In genomic region chr3:194141415-194142155, GRCh38 we compare ENCODE assay signal across 8 cellular contexts. TPM values are rescaled to one million over a fixed set of nuclear protein-coding genes. Genes with fewer than 3 reads are reported as not detected.
DNase-seq lines count a peak whose midpoint lies in the region; ATAC-seq and TF ChIP-seq lines count a peak whose summit lies in the region.

No MANE protein-coding gene starts in this region.

- CTCF ChIA-PET in GM10248 (lab: Yijun Ruan, JAX), result interaction anchor here (0.9 to 4.5 kb wide), 2 partner anchors 174 to 360 kb away, joined by 3 to 22 read pairs; no protein-coding TSS in a partner anchor
- CTCF ChIA-PET in activated B cell treated with CpG ODN at 0.5 μM for 24 hours (lab: Charles Lee), result interaction anchor here (1.2 to 7.2 kb wide), 3 partner anchors 35 to 361 kb away, joined by 3 to 77 read pairs (median 12); no protein-coding TSS in a partner anchor

- TF ChIP-seq CTCF in GM10248 (IDR thresholded peaks at IDR 0.05; ENCODE audit: control extremely low read depth, extremely low read depth, low read depth, missing control alignments) (no peak), activated B cell treated with CpG ODN at 0.5 μM for 24 hours (IDR thresholded peaks at IDR 0.05) (no peak)

- peaks cover 6% of the 10 kb centered on the region for H3K27me3 Mint-ChIP-seq in activated B cell treated with CpG ODN at 0.5 μM for 24 hours
- H3K27me3 Mint-ChIP-seq in central memory CD8-positive, alpha-beta T cell, result peaks cover 60% of the 10 kb centered on the region

- peak overlapping the region; percentile 76 for H3K4me3 Mint-ChIP-seq in activated B cell treated with CpG ODN at 0.5 μM for 24 hours
- peak overlapping the region; percentile 56 for H3K4me3 Mint-ChIP-seq in central memory CD8-positive, alpha-beta T cell

- ATAC-seq in HG02610 (IDR thresholded peaks at IDR 0.05; ENCODE audit: unreplicated experiment) (peak; percentile 34), activated B cell treated with CpG ODN at 0.5 μM for 24 hours (ENCODE audit: low read depth) (peak; percentile 27)
- ATAC-seq in central memory CD8-positive, alpha-beta T cell (replicated peaks; ENCODE audit: extremely low read depth, poor library complexity, severe bottlenecking), result peak; percentile 50

- intact Hi-C loops in activated B cell treated with CpG ODN at 0.5 μM for 24 hours (cut with micrococcal nuclease), result no loop called here

- POLR2A ChIA-PET in GM10248 (lab: Yijun Ruan, JAX), result no interaction called here
- POLR2A ChIA-PET in activated B cell treated with CpG ODN at 0.5 μM for 24 hours (lab: Charles Lee), result interaction anchor here (0.6 to 15.3 kb wide), 9 partner anchors 36 to 444 kb away, joined by 3 to 465 read pairs (median 4); no protein-coding TSS in a partner anchor

- H3K27ac Mint-ChIP-seq in activated B cell treated with CpG ODN at 0.5 μM for 24 hours, result peak overlapping the region; percentile 57
- H3K27ac Mint-ChIP-seq in central memory CD8-positive, alpha-beta T cell (ENCODE audit: low read depth), result peak overlapping the region; percentile 10

- H3K9me3 Mint-ChIP-seq in activated B cell treated with CpG ODN at 0.5 μM for 24 hours, result no peaks in the 10 kb centered on the region
- no peaks in the 10 kb centered on the region for H3K9me3 Mint-ChIP-seq in central memory CD8-positive, alpha-beta T cell

- peaks cover 44% of the 10 kb centered on the region for H3K4me1 Mint-ChIP-seq in activated B cell treated with CpG ODN at 0.5 μM for 24 hours
- peaks cover 19% of the 10 kb centered on the region for H3K4me1 Mint-ChIP-seq in central memory CD8-positive, alpha-beta T cell

- peak; percentile 81 for DNase-seq in GM10248 (ENCODE audit: extremely low spot score)
- DNase-seq in NCI-H2029 treated with DMSO at 0.1 percent for 48 hours (lab: John Stamatoyannopoulos, UW), result peak; percentile 86
- peak; percentile 50 for DNase-seq in activated B cell treated with CpG ODN at 0.5 μM for 24 hours
- no peak for DNase-seq in central memory CD8-positive, alpha-beta T cell (ENCODE audit: low spot score in 2 of 2)
- DNase-seq in islet precursor cell, result peak; percentile 97
- DNase-seq in smooth muscle cell of the brain vasculature (ENCODE audit: low read depth, low spot score), result peak; percentile 83
- no peak for DNase-seq in T1000 (lab: John Stamatoyannopoulos, UW)

- no peaks in the 10 kb centered on the region for H3K36me3 Mint-ChIP-seq in activated B cell treated with CpG ODN at 0.5 μM for 24 hours (ENCODE audit: low read depth)
- peaks cover 3% of the 10 kb centered on the region for H3K36me3 Mint-ChIP-seq in central memory CD8-positive, alpha-beta T cell (ENCODE audit: insufficient read depth)

RNA-seq across cellular contexts. Expression of gene HES1, which starts 5.6 kb away (rescaled TPM):
- total RNA-seq in activated B cell treated with CpG ODN at 0.5 μM for 24 hours, result 5.0 and 5.9 TPM in 2 replicates

Comparison
In these comparisons a context has a peak if more than half of its experiments do, and no peak if none do; other contexts are left out.
1. DNase-seq: peak in GM10248 (single experiment), NCI-H2029 treated with DMSO at 0.1 percent for 48 hours (single experiment), activated B cell treated with CpG ODN at 0.5 μM for 24 hours (single experiment), islet precursor cell (single experiment) and smooth muscle cell of the brain vasculature (single experiment); none in central memory CD8-positive, alpha-beta T cell (0 of 2) and T1000 (single experiment).
2. Peak in every context shown above with its lines, with median percentiles within 50 percentile points of each other: ATAC-seq.